8 cellular contexts compared by ENCODE assay signal in genomic region chr12:62434504-62435336, GRCh38. TPM values are rescaled to one million over a fixed set of nuclear protein-coding genes. Genes with fewer than 3 reads are reported as not detected.
A peak's percentile ranks its signal among the peaks of the same experiment; 100 is the strongest.
DNase-seq lines count a peak whose midpoint lies in the region; ATAC-seq, FAIRE-seq and TF ChIP-seq lines count a peak whose summit lies in the region.

No MANE protein-coding gene starts in this region.

- in situ Hi-C loops in ACHN (cut with HindIII; ENCODE audit: low pct_ligation_motif_present, low pct_unique_long_range_greater_than_20kb, low sequenced_read_pairs), result loop anchor here (25.0 kb wide), 1 partner anchor 353 kb away; no protein-coding TSS in a partner anchor

- peak overlapping the region; percentile 14 to 51 (median 44) for H3K4me3 ChIP-seq in Peyer's patch

- TF ChIP-seq POLR2A in GM12892 (IDR thresholded peaks at IDR 0.05; ENCODE audit: low read depth, low read length), result no peak
- no peak for TF ChIP-seq POLR2A in Peyer's patch (IDR thresholded peaks at IDR 0.05)

- FAIRE-seq in GM12892 (lab: Jason Lieb, UNC), result peak; percentile 44

- H3K36me3 ChIP-seq in Peyer's patch, result no peaks in the 10 kb centered on the region

- ATAC-seq in HG02852 (IDR thresholded peaks at IDR 0.05; ENCODE audit: unreplicated experiment) (no peak), HG02981 (IDR thresholded peaks at IDR 0.05; ENCODE audit: unreplicated experiment) (no peak)

- H3K9me3 ChIP-seq in Peyer's patch, result no peaks in the 10 kb centered on the region

- no peaks in the 10 kb centered on the region for H3K27me3 ChIP-seq in Peyer's patch

- H3K27ac ChIP-seq in Peyer's patch, result no peak overlapping the region

- H3K27me3 Mint-ChIP-seq in endothelial cell (ENCODE audit: unreplicated experiment) (peaks cover 4% of the 10 kb centered on the region), neural crest cell (ENCODE audit: low read depth) (peaks cover 83% of the 10 kb centered on the region)

- H3K4me1 ChIP-seq in Peyer's patch, result peaks cover 0 to 14% (median 0%) of the 10 kb centered on the region in 4 donors

- H3K27ac Mint-ChIP-seq in endothelial cell (ENCODE audit: unreplicated experiment) (no peak overlapping the region), neural crest cell (ENCODE audit: unreplicated experiment) (no peak overlapping the region)

- H3K36me3 Mint-ChIP-seq in endothelial cell (ENCODE audit: low read depth, unreplicated experiment) (peaks cover 3% of the 10 kb centered on the region), neural crest cell (ENCODE audit: low read depth) (no peaks in the 10 kb centered on the region)

- TF ChIP-seq CTCF in Peyer's patch (IDR thresholded peaks at IDR 0.05) (no peak), endothelial cell (IDR thresholded peaks at IDR 0.05; ENCODE audit: unreplicated experiment) (no peak), neural crest cell (conservative IDR thresholded peaks at IDR 0.05) (no peak)

- DNase-seq in ACHN (peak; percentile 12), GM12892 (ENCODE audit: insufficient read length) (no peak), Peyer's patch (no peak), endothelial cell (ENCODE audit: low spot score) (no peak), neural crest cell (ENCODE audit: low read depth, low spot score) (no peak), RKO (ENCODE audit: low spot score) (no peak)

- peaks cover 6% of the 10 kb centered on the region for H3K4me1 Mint-ChIP-seq in endothelial cell (ENCODE audit: unreplicated experiment)
- H3K4me1 Mint-ChIP-seq in neural crest cell, result peaks cover 13% of the 10 kb centered on the region

- H3K9me3 Mint-ChIP-seq in endothelial cell (ENCODE audit: unreplicated experiment) (no peaks in the 10 kb centered on the region), neural crest cell (no peaks in the 10 kb centered on the region)

- peak overlapping the region; percentile 88 for H3K4me3 Mint-ChIP-seq in endothelial cell (ENCODE audit: unreplicated experiment)
- H3K4me3 Mint-ChIP-seq in neural crest cell, result peak overlapping the region; percentile 84

RNA-seq across cellular contexts. Expression of gene MON2, which starts 31.9 kb away (rescaled TPM):
- polyA plus RNA-seq in GM12892 (2012; ENCODE audit: missing spikeins), result 27.2 TPM
- total RNA-seq in Peyer's patch, result 100 to 1,000 TPM in 2 of 4 donors, 10 to 100 TPM in 2; 78.6 to 102 (median 97.7) TPM
- 31.9 TPM for total RNA-seq in endothelial cell (ENCODE audit: unreplicated experiment)
- total RNA-seq in neural crest cell, result 40.1 and 40.7 TPM in 2 replicates
